In genomic region chr5:179368806-179369529, GRCh38 we compare ENCODE assay signal across 16 cellular contexts. TPM values are rescaled to one million over a fixed set of nuclear protein-coding genes. Genes with fewer than 3 reads are reported as not detected.
"Had no signal": no experiment of that assay in that cellular context is flagged by ENCODE, and none has a peak within 500 bp of the region (broad histone marks: within the 10 kb centered on the region; RNA-seq: fewer than 3 reads in every experiment).

No MANE protein-coding gene starts in this region.

- DNase-seq: activated CD4-positive, alpha-beta T cell treated with anti-CD3 and anti-CD28 coated beads, Interleukin-2, amount 10 ng/mL, durations not matched to agents 7 days and 5 days; activated CD8-positive, alpha-beta T cell treated with anti-CD3 and anti-CD28 coated beads, Interleukin-2, amount 10 ng/mL, durations not matched to agents 7 days and 5 days; activated T-cell treated with anti-CD3 and anti-CD28 coated beads, Interleukin-2, amount 50 U/mL, for 4 hours; cerebellar nuclear complex; dermis blood vessel endothelial cell; effector memory CD4-positive, alpha-beta T cell; stimulated activated CD4-positive, alpha-beta T cell treated with anti-CD3 and anti-CD28 coated beads, Interleukin-4, amount 100 ng/mL, for 4 hours; stimulated activated naive B cell treated with anti-CD40 and anti-IgM and Interleukin-4, amounts not matched to agents 10 μg/mL and 1 μg/mL and 100 μg/mL, for 72 hours had no signal

- H3K9me3 Mint-ChIP-seq: activated CD4-positive, alpha-beta T cell treated with anti-CD3 and anti-CD28 coated beads, Interleukin-2, amount 10 ng/mL, durations not matched to agents 7 days and 5 days; activated naive CD4-positive, alpha-beta T cell treated with anti-CD3 and anti-CD28 coated beads, Interleukin-2, amount 50 U/mL, for 72 hours; activated T-cell treated with anti-CD3 and anti-CD28 coated beads, Interleukin-2, amount 50 U/mL, for 4 hours; stimulated activated naive B cell treated with anti-CD40 and anti-IgM and Interleukin-4, amounts not matched to agents 10 μg/mL and 1 μg/mL and 100 μg/mL, for 72 hours; T-helper 1 cell treated with Interleukin-12 subunit alpha and Interleukin-12 subunit beta and Interleukin-4 antibody, amounts not matched to agents 30 μg/mL and 1 μg/mL, for 36 hours had no signal

- H3K36me3 ChIP-seq: adrenal gland, pancreas had no signal

- H3K4me1 ChIP-seq: adrenal gland, pancreas had no signal

- ATAC-seq: activated CD4-positive, CD25-positive, alpha-beta regulatory T cell treated with anti-CD3 and anti-CD28 coated beads, Interleukin-2, amount 50 U/mL, for 24 hours; activated CD8-positive, alpha-beta T cell treated with anti-CD3 and anti-CD28 coated beads, Interleukin-2, amount 10 ng/mL, durations not matched to agents 7 days and 5 days; activated naive CD4-positive, alpha-beta T cell treated with anti-CD3 and anti-CD28 coated beads, Interleukin-2, amount 50 U/mL, for 72 hours; activated T-cell treated with anti-CD3 and anti-CD28 coated beads, Interleukin-2, amount 50 U/mL, for 4 hours; left colon; sciatic nerve; stimulated activated naive B cell treated with anti-CD40 and anti-IgM and Interleukin-4, amounts not matched to agents 10 μg/mL and 1 μg/mL and 100 μg/mL, for 72 hours had no signal

- H3K4me1 Mint-ChIP-seq: activated CD4-positive, alpha-beta T cell treated with anti-CD3 and anti-CD28 coated beads, Interleukin-2, amount 10 ng/mL, durations not matched to agents 7 days and 5 days; stimulated activated naive B cell treated with anti-CD40 and anti-IgM and Interleukin-4, amounts not matched to agents 10 μg/mL and 1 μg/mL and 100 μg/mL, for 72 hours had no signal

- H3K9me3 ChIP-seq: adrenal gland, pancreas had no signal

- H3K27me3 Mint-ChIP-seq: activated CD4-positive, alpha-beta T cell treated with anti-CD3 and anti-CD28 coated beads, Interleukin-2, amount 10 ng/mL, durations not matched to agents 7 days and 5 days had no signal

- H3K27me3 ChIP-seq: adrenal gland, pancreas had no signal

- H3K4me3 Mint-ChIP-seq: activated CD4-positive, alpha-beta T cell treated with anti-CD3 and anti-CD28 coated beads, Interleukin-2, amount 10 ng/mL, durations not matched to agents 7 days and 5 days; activated CD8-positive, alpha-beta T cell treated with anti-CD3 and anti-CD28 coated beads, Interleukin-2, amount 10 ng/mL, durations not matched to agents 7 days and 5 days; activated T-cell treated with anti-CD3 and anti-CD28 coated beads, Interleukin-2, amount 50 U/mL, for 4 hours; stimulated activated naive B cell treated with anti-CD40 and anti-IgM and Interleukin-4, amounts not matched to agents 10 μg/mL and 1 μg/mL and 100 μg/mL, for 72 hours; T-helper 1 cell treated with Interleukin-12 subunit alpha and Interleukin-12 subunit beta and Interleukin-4 antibody, amounts not matched to agents 30 μg/mL and 1 μg/mL, for 36 hours had no signal

- H3K4me3 ChIP-seq: adrenal gland, pancreas had no signal

- H3K27ac Mint-ChIP-seq: activated CD4-positive, alpha-beta T cell treated with anti-CD3 and anti-CD28 coated beads, Interleukin-2, amount 10 ng/mL, durations not matched to agents 7 days and 5 days; activated CD8-positive, alpha-beta T cell treated with anti-CD3 and anti-CD28 coated beads, Interleukin-2, amount 10 ng/mL, durations not matched to agents 7 days and 5 days; stimulated activated naive B cell treated with anti-CD40 and anti-IgM and Interleukin-4, amounts not matched to agents 10 μg/mL and 1 μg/mL and 100 μg/mL, for 72 hours; T-helper 1 cell treated with Interleukin-12 subunit alpha and Interleukin-12 subunit beta and Interleukin-4 antibody, amounts not matched to agents 30 μg/mL and 1 μg/mL, for 36 hours had no signal

- H3K36me3 Mint-ChIP-seq: activated naive CD4-positive, alpha-beta T cell treated with anti-CD3 and anti-CD28 coated beads, Interleukin-2, amount 50 U/mL, for 72 hours; stimulated activated naive B cell treated with anti-CD40 and anti-IgM and Interleukin-4, amounts not matched to agents 10 μg/mL and 1 μg/mL and 100 μg/mL, for 72 hours had no signal

- H3K27ac ChIP-seq: adrenal gland, pancreas had no signal

RNA-seq across cellular contexts. Expression of gene ADAMTS2, which starts 23.7 kb away (rescaled TPM):
- total RNA-seq: activated CD4-positive, alpha-beta T cell treated with anti-CD3 and anti-CD28 coated beads, Interleukin-2, amount 10 ng/mL, durations not matched to agents 7 days and 5 days; activated CD8-positive, alpha-beta T cell treated with anti-CD3 and anti-CD28 coated beads, Interleukin-2, amount 10 ng/mL, durations not matched to agents 7 days and 5 days; activated naive CD4-positive, alpha-beta T cell treated with anti-CD3 and anti-CD28 coated beads, Interleukin-2, amount 50 U/mL, for 72 hours; endothelial cell of umbilical vein had no signal
- polyA plus RNA-seq: endothelial cell of umbilical vein had no signal
